8 cellular contexts compared by ENCODE assay signal in genomic region chr5:142024771-142025304, GRCh38. TPM values are rescaled to one million over a fixed set of nuclear protein-coding genes. Genes with fewer than 3 reads are reported as not detected.
DNase-seq lines count a peak whose midpoint lies in the region; ATAC-seq and TF ChIP-seq lines count a peak whose summit lies in the region.

No MANE protein-coding gene starts in this region.

- no peaks in the 10 kb centered on the region for H3K36me3 Mint-ChIP-seq in T-helper 17 cell (ENCODE audit: low read depth)

- TF ChIP-seq CTCF in right atrium auricular region (IDR thresholded peaks at IDR 0.05) (peak in 1 of 2 donors; percentile 14), prostate gland (IDR thresholded peaks at IDR 0.05) (no peak)

- TF ChIP-seq POLR2A in prostate gland (IDR thresholded peaks at IDR 0.05), result no peak

- DNase-seq in NCI-H1694 treated with DMSO at 0.1 percent for 48 hours (lab: John Stamatoyannopoulos, UW) (peak; percentile 84), T-helper 17 cell (peak; percentile 70 to 73 (median 73)), right atrium auricular region (ENCODE audit: low spot score) (peak; percentile 92), prostate gland (ENCODE audit: low spot score) (peak; percentile 68), ureter (ENCODE audit: low spot score) (peak; percentile 84)

- no peaks in the 10 kb centered on the region for H3K36me3 ChIP-seq in right atrium auricular region
- no peaks in the 10 kb centered on the region for H3K36me3 ChIP-seq in prostate gland

- H3K9me3 ChIP-seq in T-helper 17 cell (ENCODE audit: control insufficient read depth, low read length, poor library complexity, severe bottlenecking), result no peaks in the 10 kb centered on the region
- no peaks in the 10 kb centered on the region for H3K9me3 ChIP-seq in right atrium auricular region
- H3K9me3 ChIP-seq in prostate gland, result no peaks in the 10 kb centered on the region

- peak; percentile 100 for ATAC-seq in GM18498 (IDR thresholded peaks at IDR 0.05; ENCODE audit: unreplicated experiment)
- ATAC-seq in HG02884 (IDR thresholded peaks at IDR 0.05; ENCODE audit: unreplicated experiment), result peak; percentile 99
- ATAC-seq in T-helper 17 cell, result peak; percentile 100

- no peaks in the 10 kb centered on the region for H3K27me3 Mint-ChIP-seq in T-helper 17 cell

- under 1% methylated on average over 26 of the region's 26 CpGs for WGBS in prostate gland

- H3K4me3 Mint-ChIP-seq in T-helper 17 cell, result peak overlapping the region; percentile 85

- peak overlapping the region; percentile 40 to 49 for H3K4me3 ChIP-seq in right atrium auricular region
- H3K4me3 ChIP-seq in prostate gland, result peak overlapping the region; percentile 31 to 36

- H3K27ac Mint-ChIP-seq in T-helper 17 cell, result peak overlapping the region; percentile 93

- peaks cover 11% of the 10 kb centered on the region for H3K4me1 Mint-ChIP-seq in T-helper 17 cell

- no peaks in the 10 kb centered on the region for H3K27me3 ChIP-seq in right atrium auricular region
- H3K27me3 ChIP-seq in prostate gland (replicated peaks; ENCODE audit: insufficient read depth), result no peaks in the 10 kb centered on the region

- peak overlapping the region; percentile 84 for H3K27ac ChIP-seq in angular gyrus (ENCODE audit: low read depth, low read length)
- peak overlapping the region; percentile 81 to 84 for H3K27ac ChIP-seq in right atrium auricular region
- H3K27ac ChIP-seq in prostate gland, result peak overlapping the region; percentile 66 to 77

- intact Hi-C loops in prostate gland (cut with DNase I), result no loop called here

- H3K4me1 ChIP-seq in right atrium auricular region (peaks cover 0 to 5% of the 10 kb centered on the region in 2 donors), prostate gland (replicated peaks) (no peaks in the 10 kb centered on the region)

RNA-seq across cellular contexts. Expression of gene GNPDA1, which starts 12.0 kb away (rescaled TPM):
- total RNA-seq in T-helper 17 cell, result 10 to 100 TPM in 1 of 2 donors, 1 to 10 TPM in 1; 9.5 to 13.2 TPM
- 10 to 100 TPM; 12.4 to 16.8 TPM for total RNA-seq in right atrium auricular region
- total RNA-seq in prostate gland, result 10 to 100 TPM; 30.0 to 58.5 TPM
- total RNA-seq in ureter, result 60.0 TPM

RNA-seq across cellular contexts. Expression of gene RNF14, which starts 55.9 kb away (rescaled TPM):
- total RNA-seq in T-helper 17 cell, result 10 to 100 TPM; 16.5 to 18.7 TPM
- total RNA-seq in right atrium auricular region, result 10 to 100 TPM; 59.7 to 74.6 TPM
- total RNA-seq in prostate gland, result 10 to 100 TPM; 40.8 to 66.9 TPM
- total RNA-seq in ureter, result 59.3 TPM

Comparison
In these comparisons a context has a peak if more than half of its experiments do, and no peak if none do; other contexts are left out.
1. Peak in every context shown above with its lines: DNase-seq, ATAC-seq, H3K4me3 ChIP-seq and H3K27ac ChIP-seq.